ENCODE assay signal across 1 cellular context in the genomic region with DNA sequence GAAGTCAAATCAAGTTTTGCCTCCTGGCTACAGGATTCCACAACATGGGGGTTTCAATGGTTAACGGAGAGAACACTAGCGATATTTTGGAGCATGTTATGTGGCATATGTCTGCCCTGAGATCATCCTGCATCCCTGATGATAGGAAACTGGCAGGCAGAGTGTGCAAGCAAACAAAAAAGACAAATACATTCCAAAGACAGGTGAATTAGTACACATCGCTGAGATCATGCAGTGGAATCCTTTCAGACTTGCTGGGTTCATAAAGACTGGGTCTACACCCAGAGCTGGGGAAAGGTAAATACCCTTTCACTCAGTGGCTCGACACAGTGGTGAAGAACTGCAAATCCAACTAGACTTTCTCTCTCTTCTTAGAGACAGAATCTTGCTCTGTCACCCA.
A peak's percentile ranks its signal among the peaks of the same experiment; 100 is the strongest.
TF ChIP-seq lines count a peak whose summit lies in the region.

No MANE protein-coding gene starts in this region.

TF ChIP-seq in A549, 52 proteins besides CTCF, POLR2A, EP300 and RAD21 (continued from another document):
- no peak for TF ChIP-seq ATOH8 (CRISPR knock-in tag; IDR thresholded peaks at IDR 0.05; ENCODE audit: low read depth)
- no peak for TF ChIP-seq HOXB13 (CRISPR knock-in tag; IDR thresholded peaks at IDR 0.05; ENCODE audit: low read depth)
- TF ChIP-seq, protein P1, sequence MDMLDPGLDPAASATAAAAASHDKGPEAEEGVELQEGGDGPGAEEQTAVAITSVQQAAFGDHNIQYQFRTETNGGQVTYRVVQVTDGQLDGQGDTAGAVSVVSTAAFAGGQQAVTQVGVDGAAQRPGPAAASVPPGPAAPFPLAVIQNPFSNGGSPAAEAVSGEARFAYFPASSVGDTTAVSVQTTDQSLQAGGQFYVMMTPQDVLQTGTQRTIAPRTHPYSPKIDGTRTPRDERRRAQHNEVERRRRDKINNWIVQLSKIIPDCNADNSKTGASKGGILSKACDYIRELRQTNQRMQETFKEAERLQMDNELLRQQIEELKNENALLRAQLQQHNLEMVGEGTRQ (IDR thresholded peaks at IDR 0.05), result no peak
- peak; percentile 27; the same call in 1 of the 2 replicates for TF ChIP-seq GATA3 (IDR thresholded peaks at IDR 0.05; ENCODE audit: borderline replicate concordance)
- no peak for TF ChIP-seq POLR2AphosphoS2 (conservative IDR thresholded peaks at IDR 0.05; ENCODE audit: low read length)
- TF ChIP-seq CHD2 (IDR thresholded peaks at IDR 0.05; ENCODE audit: low read length, partially characterized antibody), result no peak
- TF ChIP-seq CBX8 (IDR thresholded peaks at IDR 0.05), result no peak
